Comparison of ENCODE assay signal across 28 cellular contexts in genomic region chr6:111951439-111952140, GRCh38.
DNase-seq lines count a peak whose midpoint lies in the region; ATAC-seq, FAIRE-seq and TF ChIP-seq lines count a peak whose summit lies in the region.
"Had no signal": no experiment of that assay in that cellular context is flagged by ENCODE, and none has a peak within 500 bp of the region (broad histone marks: within the 10 kb centered on the region; RNA-seq: fewer than 3 reads in every experiment).

No MANE protein-coding gene starts in this region.

- H3K4me3 Mint-ChIP-seq in astrocyte (ENCODE audit: unreplicated experiment) (no peak overlapping the region), osteocyte (ENCODE audit: unreplicated experiment) (no peak overlapping the region), GM23338 (no peak overlapping the region)
- H3K4me3 Mint-ChIP-seq: activated CD4-positive, alpha-beta T cell treated with anti-CD3 and anti-CD28 coated beads, Interleukin-2, amount 10 ng/mL, durations not matched to agents 24 days and 14 days; activated naive CD8-positive, alpha-beta T cell treated with anti-CD3 and anti-CD28 coated beads, Interleukin-2, amount 10 ng/mL, durations not matched to agents 7 days and 5 days; CD4-positive, alpha-beta T cell; natural killer cell; stimulated activated effector memory CD8-positive, alpha-beta T cell treated with anti-CD3 and anti-CD28 coated beads, Interleukin-12 subunit alpha, Interleukin-12 subunit beta, amount 100 ng/mL, for 72 hours had no signal

- H3K79me2 ChIP-seq in astrocyte (ENCODE audit: insufficient read depth, low read length) (no peaks in the 10 kb centered on the region), GM23338 (replicated peaks; ENCODE audit: insufficient read depth) (no peaks in the 10 kb centered on the region)
- H3K79me2 ChIP-seq: hepatocyte had no signal

- TF ChIP-seq POLR2A in gastrocnemius medialis (IDR thresholded peaks at IDR 0.05): no peak

- H3K27ac ChIP-seq in astrocyte (ENCODE audit: low read depth, low read length) (no peak overlapping the region), gastrocnemius medialis (no peak overlapping the region), GM23338 (ENCODE audit: low read depth) (no peak overlapping the region)
- H3K27ac ChIP-seq: esophagus muscularis mucosa, hepatocyte, upper lobe of right lung had no signal

- no peaks in the 10 kb centered on the region for H3K36me3 Mint-ChIP-seq in astrocyte (ENCODE audit: low read depth, unreplicated experiment)
- H3K36me3 Mint-ChIP-seq in osteocyte (ENCODE audit: unreplicated experiment): no peaks in the 10 kb centered on the region
- H3K36me3 Mint-ChIP-seq in GM23338 (ENCODE audit: low read depth): no peaks in the 10 kb centered on the region
- H3K36me3 Mint-ChIP-seq: activated naive CD8-positive, alpha-beta T cell treated with anti-CD3 and anti-CD28 coated beads, Interleukin-2, amount 10 ng/mL, durations not matched to agents 7 days and 5 days; natural killer cell; stimulated activated effector memory CD8-positive, alpha-beta T cell treated with anti-CD3 and anti-CD28 coated beads, Interleukin-12 subunit alpha, Interleukin-12 subunit beta, amount 100 ng/mL, for 72 hours had no signal

- peaks cover 6% of the 10 kb centered on the region; the same call in 1 of the 2 replicates for H3K9me2 ChIP-seq in GM23338 (ENCODE audit: insufficient read depth)

- H3K9me3 Mint-ChIP-seq in astrocyte (ENCODE audit: unreplicated experiment) (no peaks in the 10 kb centered on the region), osteocyte (ENCODE audit: unreplicated experiment) (no peaks in the 10 kb centered on the region), GM23338 (no peaks in the 10 kb centered on the region)
- H3K9me3 Mint-ChIP-seq: activated CD4-positive, alpha-beta T cell treated with anti-CD3 and anti-CD28 coated beads, Interleukin-2, amount 10 ng/mL, durations not matched to agents 24 days and 14 days; activated naive CD8-positive, alpha-beta T cell treated with anti-CD3 and anti-CD28 coated beads, Interleukin-2, amount 10 ng/mL, durations not matched to agents 7 days and 5 days; CD4-positive, alpha-beta T cell; natural killer cell; stimulated activated effector memory CD8-positive, alpha-beta T cell treated with anti-CD3 and anti-CD28 coated beads, Interleukin-12 subunit alpha, Interleukin-12 subunit beta, amount 100 ng/mL, for 72 hours had no signal

- no peak for FAIRE-seq in astrocyte (lab: Jason Lieb, UNC)
- FAIRE-seq: frontal cortex, GM18507, H1, RCC 7860 had no signal

- H3K9me3 ChIP-seq in astrocyte (ENCODE audit: insufficient read depth, low read depth, low read length) (no peaks in the 10 kb centered on the region), gastrocnemius medialis (no peaks in the 10 kb centered on the region)
- H3K9me3 ChIP-seq: esophagus muscularis mucosa, mucosa of descending colon, upper lobe of right lung had no signal

- H3K4me2 ChIP-seq in astrocyte (ENCODE audit: low read length) (no peak overlapping the region), GM23338 (no peak overlapping the region)
- H3K4me2 ChIP-seq: hepatocyte had no signal

- peaks cover 2% of the 10 kb centered on the region for H3K4me1 Mint-ChIP-seq in astrocyte (ENCODE audit: low read depth, unreplicated experiment)
- peaks cover 39% of the 10 kb centered on the region for H3K4me1 Mint-ChIP-seq in osteocyte (ENCODE audit: unreplicated experiment)
- peaks cover 27% of the 10 kb centered on the region for H3K4me1 Mint-ChIP-seq in GM23338
- H3K4me1 Mint-ChIP-seq: natural killer cell; stimulated activated effector memory CD8-positive, alpha-beta T cell treated with anti-CD3 and anti-CD28 coated beads, Interleukin-12 subunit alpha, Interleukin-12 subunit beta, amount 100 ng/mL, for 72 hours had no signal

- H3K9ac ChIP-seq in astrocyte (ENCODE audit: low read length): no peak overlapping the region

- H3K27me3 Mint-ChIP-seq in astrocyte (ENCODE audit: low read depth, unreplicated experiment): peaks cover 2% of the 10 kb centered on the region
- no peaks in the 10 kb centered on the region for H3K27me3 Mint-ChIP-seq in osteocyte (ENCODE audit: unreplicated experiment)
- H3K27me3 Mint-ChIP-seq in GM23338 (ENCODE audit: insufficient read depth, low read depth, poor library complexity): peaks cover 8% of the 10 kb centered on the region
- H3K27me3 Mint-ChIP-seq: CD4-positive, alpha-beta T cell had no signal

- no peak for ATAC-seq in gastrocnemius medialis
- no peak for ATAC-seq in HG02970 (IDR thresholded peaks at IDR 0.05; ENCODE audit: low FRiP score, unreplicated experiment)
- no peak for ATAC-seq in GM23338
- ATAC-seq: mucosa of descending colon; natural killer cell; stimulated activated effector memory CD8-positive, alpha-beta T cell treated with anti-CD3 and anti-CD28 coated beads, Interleukin-12 subunit alpha, Interleukin-12 subunit beta, amount 100 ng/mL, for 72 hours; upper lobe of right lung had no signal

- H3F3A ChIP-seq in GM23338 (replicated peaks; ENCODE audit: low read depth): no peaks in the 10 kb centered on the region

- H3K27me3 ChIP-seq in astrocyte (ENCODE audit: insufficient read depth, low read length): no peaks in the 10 kb centered on the region
- H3K27me3 ChIP-seq in gastrocnemius medialis: peaks cover 0 to 5% (median 4%) of the 10 kb centered on the region in 3 donors
- no peaks in the 10 kb centered on the region for H3K27me3 ChIP-seq in GM23338 (ENCODE audit: insufficient read depth)
- H3K27me3 ChIP-seq: esophagus muscularis mucosa, upper lobe of right lung had no signal

- H3K4me1 ChIP-seq in astrocyte (ENCODE audit: insufficient read depth, low read length) (no peaks in the 10 kb centered on the region), gastrocnemius medialis (no peaks in the 10 kb centered on the region), GM23338 (ENCODE audit: insufficient read depth) (peaks cover 6% of the 10 kb centered on the region; the same call in 1 of the 2 replicates)
- H3K4me1 ChIP-seq: upper lobe of right lung had no signal

- H2AFZ ChIP-seq in astrocyte (ENCODE audit: low read depth, low read length) (no peak overlapping the region), GM23338 (no peak overlapping the region)
- H2AFZ ChIP-seq: hepatocyte had no signal

- no peaks in the 10 kb centered on the region for H4K20me1 ChIP-seq in astrocyte (ENCODE audit: insufficient read depth, low read length)
- H4K20me1 ChIP-seq in GM23338 (replicated peaks; ENCODE audit: insufficient read depth): no peaks in the 10 kb centered on the region

- intact Hi-C loops in gastrocnemius medialis (cut with DNase I; ENCODE audit: low total_unique reads): no loop called here

- H3K36me3 ChIP-seq in astrocyte (ENCODE audit: insufficient read depth, low read length) (no peaks in the 10 kb centered on the region), gastrocnemius medialis (no peaks in the 10 kb centered on the region), GM23338 (ENCODE audit: insufficient read depth) (no peaks in the 10 kb centered on the region)
- H3K36me3 ChIP-seq: esophagus muscularis mucosa, upper lobe of right lung had no signal

- no peak for TF ChIP-seq CTCF in astrocyte (IDR thresholded peaks at IDR 0.05; ENCODE audit: insufficient read depth, low read depth, low read length)
- TF ChIP-seq CTCF in osteocyte (IDR thresholded peaks at IDR 0.05): no peak
- no peak for TF ChIP-seq CTCF in gastrocnemius medialis (IDR thresholded peaks at IDR 0.05 in 4 of 5, conservative IDR thresholded peaks at IDR 0.05 in 1 of 5)
- TF ChIP-seq CTCF in GM23338 (conservative IDR thresholded peaks at IDR 0.05; ENCODE audit: low read depth in 2 of 2): no peak

- DNase-seq in NCI-H146 (lab: John Stamatoyannopoulos, UW) (peak; percentile 14), NCI-H146 treated with DMSO at 0.1 percent for 48 hours (lab: John Stamatoyannopoulos, UW; ENCODE audit: unreplicated experiment) (no peak), NCI-H1092 (lab: John Stamatoyannopoulos, UW) (peak; percentile 8), astrocyte (ENCODE audit: low read depth) (peak; percentile 16), osteocyte (ENCODE audit: extremely low spot score, unreplicated experiment) (no peak), gastrocnemius medialis (no peak), GM23338 (ENCODE audit: low spot score) (no peak)
- DNase-seq: 8988T; activated CD4-positive, alpha-beta T cell treated with anti-CD3 and anti-CD28 coated beads, Interleukin-2, amount 10 ng/mL, durations not matched to agents 24 days and 14 days; activated effector memory CD4-positive, alpha-beta T cell treated with Interleukin-2 at 50 U/mL for 16 hours; activated naive CD8-positive, alpha-beta T cell treated with anti-CD3 and anti-CD28 coated beads, Interleukin-2, amount 10 ng/mL, durations not matched to agents 7 days and 5 days; activated T-cell treated with anti-CD3 and anti-CD28 coated beads, Interleukin-2, amount 50 U/mL, for 1 hour; CD4-positive, alpha-beta T cell; IMR-90; mucosa of descending colon; natural killer cell; NCI-H187 treated with DMSO at 0.1 percent for 48 hours; NCI-H2227 treated with DMSO at 0.1 percent for 48 hours; SIG-M5; upper lobe of right lung had no signal

- in situ Hi-C loops in gastrocnemius medialis (cut with MboI; ENCODE audit: low sequenced_read_pairs in 4 of 4): no loop called here

- H3K4me3 ChIP-seq in astrocyte (ENCODE audit: insufficient read depth, low read depth, low read length) (no peak overlapping the region), gastrocnemius medialis (no peak overlapping the region), GM23338 (no peak overlapping the region)
- H3K4me3 ChIP-seq: esophagus muscularis mucosa, hepatocyte, mucosa of descending colon, upper lobe of right lung had no signal

- H3K27ac Mint-ChIP-seq in astrocyte (ENCODE audit: unreplicated experiment) (no peak overlapping the region), osteocyte (ENCODE audit: unreplicated experiment) (peak overlapping the region; percentile 67), GM23338 (no peak overlapping the region)
- H3K27ac Mint-ChIP-seq: activated CD4-positive, alpha-beta T cell treated with anti-CD3 and anti-CD28 coated beads, Interleukin-2, amount 10 ng/mL, durations not matched to agents 24 days and 14 days; activated naive CD8-positive, alpha-beta T cell treated with anti-CD3 and anti-CD28 coated beads, Interleukin-2, amount 10 ng/mL, durations not matched to agents 7 days and 5 days; CD4-positive, alpha-beta T cell; natural killer cell; stimulated activated effector memory CD8-positive, alpha-beta T cell treated with anti-CD3 and anti-CD28 coated beads, Interleukin-12 subunit alpha, Interleukin-12 subunit beta, amount 100 ng/mL, for 72 hours had no signal

Comparison
In these comparisons a context has a peak if more than half of its experiments do, and no peak if none do; other contexts are left out.
1. DNase-seq: peak in NCI-H146 (single experiment), NCI-H1092 (single experiment) and astrocyte (single experiment); none in NCI-H146 treated with DMSO at 0.1 percent for 48 hours (single experiment), osteocyte (single experiment), gastrocnemius medialis (0 of 2) and GM23338 (single experiment).